Comparison of ENCODE assay signal across 20 cellular contexts in the genomic region with DNA sequence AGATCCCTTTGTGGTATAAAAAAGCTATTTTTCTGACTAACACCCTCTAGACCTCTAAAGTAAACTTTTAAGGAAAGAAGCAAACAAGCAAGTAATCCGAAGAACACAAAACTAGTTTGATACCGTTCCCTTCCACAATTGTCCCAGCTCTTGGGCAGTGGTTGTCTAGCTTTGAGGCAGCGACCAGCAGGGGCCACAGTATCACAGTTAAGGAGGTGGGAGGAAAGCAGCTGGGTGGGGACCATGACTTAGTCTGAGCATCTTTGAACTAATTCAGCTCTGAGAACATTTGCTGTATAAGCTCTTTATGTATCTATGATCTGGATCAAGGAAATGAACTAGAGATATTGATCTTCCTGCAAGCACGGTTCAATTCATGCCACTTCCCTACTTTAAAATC. TPM values are rescaled to one million over a fixed set of nuclear protein-coding genes. Genes with fewer than 3 reads are reported as not detected.
DNase-seq lines count a peak whose midpoint lies in the region; ATAC-seq, FAIRE-seq and TF ChIP-seq lines count a peak whose summit lies in the region.
"Had no signal": no experiment of that assay in that cellular context is flagged by ENCODE, and none has a peak within 500 bp of the region (broad histone marks: within the 10 kb centered on the region; RNA-seq: fewer than 3 reads in every experiment).

No MANE protein-coding gene starts in this region.

- H4K91ac ChIP-seq in H1 (replicated peaks; ENCODE audit: insufficient read length, low read length): no peak overlapping the region

- H4K20me1 ChIP-seq in H1 (replicated peaks in 1 of 2; ENCODE audit: control insufficient read depth in 1 of 2, insufficient read depth in 2 of 2, low read length in 2 of 2): peaks cover 0 to 2% of the 10 kb centered on the region in 2 experiments

- H3K18ac ChIP-seq in H1 (ENCODE audit: extremely low read depth, low read length): no peak overlapping the region

- no peaks in the 10 kb centered on the region for H3K79me1 ChIP-seq in H1 (ENCODE audit: low read depth, low read length)

- no peak for FAIRE-seq in H1 (lab: Jason Lieb, UNC)
- FAIRE-seq: A204.1 had no signal

- H3K56ac ChIP-seq in H1 (replicated peaks; ENCODE audit: insufficient read length, low read depth, low read length): no peak overlapping the region

- H2BK15ac ChIP-seq in H1 (ENCODE audit: low read length): no peak overlapping the region

- no peak overlapping the region for H2AFZ ChIP-seq in H1 (ENCODE audit: low read length)

- H3K4me1 ChIP-seq in BE2C: no peaks in the 10 kb centered on the region
- H3K4me1 ChIP-seq in RWPE2 (ENCODE audit: insufficient read depth, poor library complexity, severe bottlenecking): no peaks in the 10 kb centered on the region
- no peaks in the 10 kb centered on the region for H3K4me1 ChIP-seq in H1 (replicated peaks in 1 of 4; ENCODE audit: control insufficient read depth in 3 of 4, insufficient read depth in 4 of 4, low read length in 3 of 4)

- DNase-seq in BE2C (no peak), H7 (peak; percentile 23), RWPE2 (ENCODE audit: low spot score) (no peak), H1 (ENCODE audit: low read depth in 1 of 2, low spot score in 2 of 2) (no peak), AG20443 (ENCODE audit: low spot score) (no peak), T-helper 1 cell (no peak)
- DNase-seq: C1 segment of cervical spinal cord, DMS153, GOT3, HFFc6, IMR-90, NCI-H187, NCI-H2171, NCI-H446, NCI-H774, Peyer's patch, SHP77 had no signal

- CTCF ChIA-PET in H1 (lab: Charles Lee; ENCODE audit: partially characterized antibody): interaction anchor here (0.6 to 2.0 kb wide), 15 partner anchors 10 to 430 kb away, joined by 3 to 12 read pairs (median 3); no protein-coding TSS in a partner anchor

- H3K14ac ChIP-seq in H1 (ENCODE audit: insufficient read length): no peak overlapping the region

- peak; percentile 46; the same call in 1 of the 3 replicates for ATAC-seq in RWPE2 (ENCODE audit: low read depth)
- ATAC-seq in GM19452 (IDR thresholded peaks at IDR 0.05; ENCODE audit: unreplicated experiment): no peak
- ATAC-seq: SK-N-SH treated with all-trans-retinoic acid at 6 μM for 48 hours had no signal

- H3K36me3 ChIP-seq in BE2C (peaks cover 3% of the 10 kb centered on the region; the same call in 1 of the 2 replicates), H7 (replicated peaks; ENCODE audit: control insufficient read depth, insufficient read depth, low read length) (no peaks in the 10 kb centered on the region), RWPE2 (ENCODE audit: low read depth) (no peaks in the 10 kb centered on the region), H1 (ENCODE audit: control insufficient read depth in 2 of 4, insufficient read depth in 4 of 4, low read length in 3 of 4) (no peaks in the 10 kb centered on the region)
- H3K36me3 ChIP-seq: Peyer's patch had no signal

- H4K8ac ChIP-seq in H1 (ENCODE audit: extremely low read depth, insufficient read depth, low read length): no peak overlapping the region

- no peak overlapping the region for H2BK12ac ChIP-seq in H1 (ENCODE audit: low read depth, low read length)

- TF ChIP-seq EP300 in H1 (IDR thresholded peaks at IDR 0.05; ENCODE audit: borderline replicate concordance in 1 of 2, low read depth in 2 of 2, low read length in 2 of 2): no peak

- POLR2A ChIA-PET in H1 (lab: Charles Lee; ENCODE audit: partially characterized antibody): interaction anchor here (0.8 kb wide), 1 partner anchor 116 kb away, joined by 3 read pairs; a partner anchor contains a TSS

- TF ChIP-seq RAD21 in H1 (IDR thresholded peaks at IDR 0.05 in 1 of 2, conservative IDR thresholded peaks at IDR 0.05 in 1 of 2; ENCODE audit: low read depth in 2 of 2, low read length in 2 of 2): peak in 1 of 2 experiments; percentile 40; a peak in 3 of 4 replicates

- no peak overlapping the region for H2BK5ac ChIP-seq in H1 (ENCODE audit: low read depth, low read length)

- no peak overlapping the region for H3K4me2 ChIP-seq in H1 (ENCODE audit: insufficient read depth in 1 of 2, low read depth in 2 of 2, low read length in 2 of 2)

- H3K4ac ChIP-seq in H1 (replicated peaks; ENCODE audit: insufficient read length, low read depth, low read length): no peak overlapping the region

- no peaks in the 10 kb centered on the region for H3K23me2 ChIP-seq in H1 (ENCODE audit: low read depth, low read length)

- no peak overlapping the region for H2BK20ac ChIP-seq in H1 (ENCODE audit: low read length)

- 83% methylated on average over 4 of the region's 4 CpGs; no CpG with 5 or more reads in 1 of the 2 experiments for WGBS in H1 (ENCODE audit: extremely low coverage in 1 of 2, insufficient coverage in 1 of 2, insufficient read length in 1 of 2, insufficient replicate concordance in 2 of 2, low coverage in 1 of 2, low lambda C conversion rate in 2 of 2, missing lambda C conversion rate in 1 of 2), 2 experiments

- TF ChIP-seq CTCF in BE2C (IDR thresholded peaks at IDR 0.05; ENCODE audit: low read depth, low read length) (peak; percentile 29), RWPE2 (IDR thresholded peaks at IDR 0.05; ENCODE audit: poor library complexity, severe bottlenecking) (no peak), H1 (IDR thresholded peaks at IDR 0.05; ENCODE audit: control extremely low read depth in 1 of 3, insufficient read depth in 1 of 3, low read depth in 1 of 3, low read length in 3 of 3) (peak in 2 of 3 experiments; percentile 14 to 26; a peak in 2 of 4 replicates)

- H3K9me3 ChIP-seq in BE2C (no peaks in the 10 kb centered on the region), RWPE2 (ENCODE audit: severe bottlenecking) (no peaks in the 10 kb centered on the region), H1 (ENCODE audit: insufficient read depth in 2 of 2, low read depth in 1 of 2, low read length in 1 of 2) (no peaks in the 10 kb centered on the region)
- H3K9me3 ChIP-seq: Peyer's patch had no signal

- H2AK5ac ChIP-seq in H1 (ENCODE audit: low read depth, low read length): no peak overlapping the region

- no peak overlapping the region for H3K23ac ChIP-seq in H1 (ENCODE audit: insufficient read length)

- no peak overlapping the region for H3K9ac ChIP-seq in H1 (replicated peaks in 1 of 4; ENCODE audit: extremely low read depth in 1 of 4, low read depth in 3 of 4, low read length in 3 of 4)

- H3K27me3 ChIP-seq in BE2C (no peaks in the 10 kb centered on the region), H7 (ENCODE audit: control insufficient read depth, insufficient read depth, low read length) (no peaks in the 10 kb centered on the region), RWPE2 (ENCODE audit: insufficient read depth, poor library complexity, severe bottlenecking) (no peaks in the 10 kb centered on the region), H1 (replicated peaks in 1 of 4; ENCODE audit: control insufficient read depth in 3 of 4, extremely low read depth in 1 of 4, insufficient read depth in 3 of 4, low read length in 3 of 4) (no peaks in the 10 kb centered on the region)
- H3K27me3 ChIP-seq: Peyer's patch had no signal

- H3K27ac ChIP-seq in RWPE2 (ENCODE audit: poor library complexity, severe bottlenecking) (no peak overlapping the region), H1 (ENCODE audit: low read depth, low read length) (no peak overlapping the region)
- H3K27ac ChIP-seq: Peyer's patch had no signal

- H3K4me3 ChIP-seq in BE2C (ENCODE audit: low read depth, low read length) (no peak overlapping the region), H7 (ENCODE audit: insufficient read depth, low read depth, low read length) (no peak overlapping the region), RWPE2 (ENCODE audit: severe bottlenecking) (no peak overlapping the region), H1 (ENCODE audit: extremely low read depth in 1 of 4, insufficient read depth in 2 of 4, low read depth in 3 of 4, low read length in 4 of 4) (no peak overlapping the region)
- H3K4me3 ChIP-seq: Peyer's patch had no signal

- no peak overlapping the region for H4K5ac ChIP-seq in H1 (ENCODE audit: insufficient read length, low read depth, low read length)

- no peak for TF ChIP-seq POLR2A in H1 (IDR thresholded peaks at IDR 0.05; ENCODE audit: control extremely low read depth in 1 of 2, low read depth in 2 of 2, low read length in 2 of 2)

- no peak overlapping the region for H2BK120ac ChIP-seq in H1 (replicated peaks; ENCODE audit: low read depth, low read length)

- no peaks in the 10 kb centered on the region for H3K79me2 ChIP-seq in H1 (ENCODE audit: control insufficient read depth in 1 of 2, insufficient read depth in 2 of 2, low read length in 2 of 2)

TF ChIP-seq in H1, 55 proteins besides CTCF, POLR2A, EP300 and RAD21 (continues in another document):
- TF ChIP-seq, protein P1, sequence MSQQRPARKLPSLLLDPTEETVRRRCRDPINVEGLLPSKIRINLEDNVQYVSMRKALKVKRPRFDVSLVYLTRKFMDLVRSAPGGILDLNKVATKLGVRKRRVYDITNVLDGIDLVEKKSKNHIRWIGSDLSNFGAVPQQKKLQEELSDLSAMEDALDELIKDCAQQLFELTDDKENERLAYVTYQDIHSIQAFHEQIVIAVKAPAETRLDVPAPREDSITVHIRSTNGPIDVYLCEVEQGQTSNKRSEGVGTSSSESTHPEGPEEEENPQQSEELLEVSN (IDR thresholded peaks at IDR 0.05): no peak
- no peak for TF ChIP-seq CHD2 (IDR thresholded peaks at IDR 0.05; ENCODE audit: low read length)
- TF ChIP-seq SP1 (IDR thresholded peaks at IDR 0.05; ENCODE audit: low read depth, low read length): no peak
- TF ChIP-seq POU5F1 (IDR thresholded peaks at IDR 0.05; ENCODE audit: low read depth, low read length): no peak
- TF ChIP-seq ASH2L (IDR thresholded peaks at IDR 0.05; ENCODE audit: low read length): no peak

RNA-seq across cellular contexts. Expression of a gene that starts 51.0 kb away (rescaled TPM):
- 246 TPM for polyA plus RNA-seq in BE2C (2012; ENCODE audit: insufficient read depth, insufficient read length, low read depth)
- total RNA-seq in H7 (2014; rRNA removed; shearing (Covaris generic)): 263 and 351 TPM in 2 replicates
- 294 and 320 TPM in 2 replicates for total RNA-seq in H1 (2021; fragmentation: NEBNext Ultra II Directional; extraction: Animal tissue kit (Norgen Biotek cat#: 25700))
- polyA plus RNA-seq in H1 (2011; rRNA removed): 189 and 403 TPM in 2 replicates
- 286 TPM for polyA plus RNA-seq in H1 (2011; cell fraction: cytosol; rRNA removed)
- polyA plus RNA-seq in H1 (2011; cell fraction: nucleus; rRNA removed): 226 TPM
- polyA plus RNA-seq in H1 (2012, experiment 1 of 2): 258 to 408 TPM (median 296 TPM) in 4 replicates
- 11.0 TPM for polyA plus RNA-seq in H1 (2012, experiment 2 of 2)
- polyA plus RNA-seq in H1 (2013, experiment 1 of 2): 175 TPM
- 166 TPM for polyA plus RNA-seq in H1 (2013, experiment 2 of 2)
- polyA minus RNA-seq in H1 (2011; rRNA and poly(A)+ RNA removed): 526 and 935 TPM in 2 replicates
- 141 TPM for polyA minus RNA-seq in H1 (2011; cell fraction: cytosol; rRNA and poly(A)+ RNA removed)
- polyA minus RNA-seq in H1 (2011; cell fraction: nucleus; rRNA and poly(A)+ RNA removed): 366 TPM
